9 cellular contexts compared by ENCODE assay signal in the genomic region with DNA sequence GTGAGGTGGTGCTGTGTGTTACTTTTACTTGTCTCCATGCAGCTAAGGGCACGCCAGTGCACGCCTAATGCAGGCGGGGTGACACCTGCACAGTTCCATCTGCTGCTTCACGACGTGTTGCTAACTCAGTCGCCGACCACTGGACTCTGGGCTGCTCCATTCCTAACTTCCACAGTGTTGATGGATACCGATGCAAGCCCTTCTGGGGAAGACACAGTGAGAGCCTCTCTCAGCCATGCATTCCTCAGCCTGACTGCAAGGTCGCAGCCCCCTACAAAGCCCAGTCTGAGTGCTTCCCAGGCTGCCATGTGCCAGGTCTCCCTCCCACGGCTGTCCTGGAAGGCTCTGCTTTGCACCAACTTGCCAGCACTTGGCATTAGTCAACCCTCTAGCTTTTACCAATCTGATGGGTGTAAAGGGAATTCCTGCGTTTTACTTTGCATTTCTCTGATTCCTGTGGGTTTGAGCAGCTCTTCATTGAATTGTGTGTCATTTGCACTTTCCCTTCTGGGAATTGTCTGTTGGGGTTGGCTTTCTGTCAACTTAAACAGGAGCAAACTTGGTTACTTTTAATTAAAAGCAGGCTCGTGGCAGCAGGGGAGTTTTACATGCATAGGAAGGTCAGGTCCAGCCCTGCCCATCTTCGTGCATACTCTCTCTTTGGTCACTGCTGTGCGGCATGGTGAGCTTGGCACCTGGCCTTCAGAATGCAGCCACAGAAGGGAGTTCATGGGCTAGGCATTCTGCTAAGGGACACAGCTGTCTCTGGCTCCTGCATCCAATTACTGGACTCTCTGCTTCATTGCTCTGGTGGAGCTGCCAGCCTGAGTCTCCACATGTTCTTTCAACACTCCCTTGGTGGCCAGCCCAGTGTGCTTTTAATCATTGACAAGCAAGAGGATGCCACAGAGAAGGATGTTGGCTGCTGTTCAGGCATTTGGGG. TPM values are rescaled to one million over a fixed set of nuclear protein-coding genes. Genes with fewer than 3 reads are reported as not detected.
A peak's percentile ranks its signal among the peaks of the same experiment; 100 is the strongest.
DNase-seq lines count a peak whose midpoint lies in the region; ATAC-seq and TF ChIP-seq lines count a peak whose summit lies in the region.
"Had no signal": no experiment of that assay in that cellular context is flagged by ENCODE, and none has a peak within 500 bp of the region (broad histone marks: within the 10 kb centered on the region; RNA-seq: fewer than 3 reads in every experiment).

No MANE protein-coding gene starts in this region.

- peaks cover 28% of the 10 kb centered on the region for H3K27me3 Mint-ChIP-seq in osteocyte (ENCODE audit: unreplicated experiment)

- H3K36me3 Mint-ChIP-seq in osteocyte (ENCODE audit: unreplicated experiment) = peaks cover 8% of the 10 kb centered on the region

- TF ChIP-seq POLR2A in spleen (IDR thresholded peaks at IDR 0.05) = no peak

- H3K4me3 ChIP-seq in epithelial cell of proximal tubule (ENCODE audit: low read depth, low read length) = no peak overlapping the region
- H3K4me3 ChIP-seq in spleen = no peak overlapping the region

- no peak for TF ChIP-seq CTCF in epithelial cell of proximal tubule (conservative IDR thresholded peaks at IDR 0.05; ENCODE audit: low read depth, low read length)
- TF ChIP-seq CTCF in osteocyte (IDR thresholded peaks at IDR 0.05) = no peak
- TF ChIP-seq CTCF in spleen (IDR thresholded peaks at IDR 0.05 in 8 of 11, conservative IDR thresholded peaks at IDR 0.05 in 3 of 11) = no peak

- H3K9me3 Mint-ChIP-seq in osteocyte (ENCODE audit: unreplicated experiment) = peaks cover 25% of the 10 kb centered on the region

- H3K36me3 ChIP-seq in spleen = no peaks in the 10 kb centered on the region

- H3K4me1 ChIP-seq in spleen = peaks cover 0 to 6% (median 0%) of the 10 kb centered on the region in 6 donors

- 63 to 72% (median 63%) methylated on average over 11 to 14 of the region's 14 CpGs for WGBS in spleen, 5 donors

- peaks cover 16% of the 10 kb centered on the region for H3K4me1 Mint-ChIP-seq in osteocyte (ENCODE audit: unreplicated experiment)

- no peak overlapping the region for H3K4me3 Mint-ChIP-seq in osteocyte (ENCODE audit: unreplicated experiment)
- H3K4me3 Mint-ChIP-seq: activated T-cell treated with anti-CD3 and anti-CD28 coated beads, Interleukin-2, amount 50 U/mL, for 4 hours had no signal

- H3K27me3 ChIP-seq in spleen (replicated peaks in 1 of 7) = no peaks in the 10 kb centered on the region

- H3K9me3 ChIP-seq in spleen = peaks cover 0 to 34% (median 30%) of the 10 kb centered on the region in 8 donors

- DNase-seq in Ammon's horn (ENCODE audit: low spot score) (peak; percentile 64), NCI-H1092 (lab: John Stamatoyannopoulos, UW) (peak; percentile 18), epithelial cell of proximal tubule (ENCODE audit: low read depth) (peak; percentile 84), osteocyte (ENCODE audit: extremely low spot score, unreplicated experiment) (peak; percentile 90), T-helper 2 cell (no peak), spleen (no peak)
- DNase-seq in activated CD4-positive, CD25-positive, alpha-beta regulatory T cell (lab: John Stamatoyannopoulos, UW) = no peak
- DNase-seq: activated T-cell treated with anti-CD3 and anti-CD28 coated beads, Interleukin-2, amount 50 U/mL, for 4 hours had no signal

- H3K27ac Mint-ChIP-seq in osteocyte (ENCODE audit: unreplicated experiment) = peak overlapping the region; percentile 38

- no peak overlapping the region for H3K27ac ChIP-seq in spleen

- intact Hi-C loops in spleen (cut with DNase I; ENCODE audit: low total_unique reads) = no loop called here

- ATAC-seq in GM19328 (IDR thresholded peaks at IDR 0.05; ENCODE audit: unreplicated experiment) = no peak
- ATAC-seq: activated T-cell treated with anti-CD3 and anti-CD28 coated beads, Interleukin-2, amount 50 U/mL, for 4 hours had no signal

RNA-seq across cellular contexts. Expression of gene SHANK2, which starts 34.6 kb away (rescaled TPM):
- total RNA-seq in epithelial cell of proximal tubule = 9.5 and 10.9 TPM in 2 replicates
- total RNA-seq in osteocyte = 0.03 and 0.16 TPM in 2 replicates
- total RNA-seq in spleen = 10 to 100 TPM in 5 of 7 donors, 1 to 10 TPM in 2; 5.7 to 23.8 (median 12.1) TPM
- polyA plus RNA-seq in spleen = 1 to 10 TPM in 1 of 3 donors, under 1 TPM in 2; 0.30 to 1.4 (median 0.61) TPM

Comparison
In these comparisons a context has a peak if more than half of its experiments do, and no peak if none do; other contexts are left out.
1. DNase-seq: peak in Ammon's horn (single experiment), NCI-H1092 (single experiment), epithelial cell of proximal tubule (single experiment) and osteocyte (single experiment); none in T-helper 2 cell (0 of 5), activated CD4-positive, CD25-positive, alpha-beta regulatory T cell (0 of 4) and spleen (single experiment).